In the genomic region with DNA sequence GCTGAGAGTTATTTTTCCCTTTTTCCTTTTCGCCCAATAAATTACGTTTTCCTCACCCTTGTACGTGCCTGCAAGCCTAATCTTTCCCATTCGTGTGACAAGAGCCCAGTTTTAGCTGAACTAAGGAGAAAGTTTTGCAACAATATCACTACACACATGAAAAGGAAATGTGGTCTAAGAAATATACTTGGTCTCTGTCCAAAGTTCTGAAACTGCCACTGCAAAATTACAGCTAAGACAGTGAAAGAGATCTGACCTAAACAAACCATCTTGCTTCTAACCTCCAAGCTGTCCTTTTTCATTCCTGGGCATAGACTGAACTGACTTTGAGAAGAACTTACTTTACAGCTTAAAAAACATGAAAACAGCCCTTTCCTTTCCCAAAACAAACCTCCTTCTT, we compare ENCODE assay signal across 14 cellular contexts.
DNase-seq lines count a peak whose midpoint lies in the region; ATAC-seq and TF ChIP-seq lines count a peak whose summit lies in the region.
"Had no signal": no experiment of that assay in that cellular context is flagged by ENCODE, and none has a peak within 500 bp of the region (broad histone marks: within the 10 kb centered on the region; RNA-seq: fewer than 3 reads in every experiment).

No MANE protein-coding gene starts in this region.

- H3K9me3 ChIP-seq in cardiac muscle cell (ENCODE audit: low read depth) = no peaks in the 10 kb centered on the region
- H3K9me3 ChIP-seq in HAP-1 = no peaks in the 10 kb centered on the region

- DNase-seq in cardiac muscle cell (ENCODE audit: low read depth in 1 of 2, low spot score in 1 of 2) = peak; percentile 45 to 64
- DNase-seq in Right ventricle myocardium superior = no peak
- peak; percentile 16 for DNase-seq in RKO (ENCODE audit: low spot score)
- peak; percentile 67 for DNase-seq in fibroblast of peridontal ligament (ENCODE audit: extremely low read depth)
- DNase-seq in stromal cell of bone marrow (ENCODE audit: low read depth) = peak; percentile 23
- no peak for DNase-seq in HAP-1 (ENCODE audit: low spot score in 2 of 2)
- no peak for DNase-seq in anterior cingulate cortex (lab: John Stamatoyannopoulos, UW)
- DNase-seq: activated T-cell treated with anti-CD3 and anti-CD28 coated beads, Interleukin-2, amount 50 U/mL, for 4 hours; mucosa of descending colon; NCI-H510A; PC-9 had no signal

- H3K27me3 ChIP-seq in cardiac muscle cell (no peaks in the 10 kb centered on the region), HAP-1 (ENCODE audit: low read depth) (no peaks in the 10 kb centered on the region)
- H3K27me3 ChIP-seq: ascending aorta had no signal

- no peaks in the 10 kb centered on the region for H3K4me1 ChIP-seq in cardiac muscle cell (ENCODE audit: low read depth)
- peaks cover 9% of the 10 kb centered on the region for H3K4me1 ChIP-seq in HAP-1
- H3K4me1 ChIP-seq: ascending aorta, parathyroid adenoma had no signal

- ATAC-seq in Right ventricle myocardium superior (ENCODE audit: poor library complexity) (no peak), HG02571 (IDR thresholded peaks at IDR 0.05; ENCODE audit: unreplicated experiment) (no peak)
- ATAC-seq: mucosa of descending colon had no signal

- no peak overlapping the region for H3K4me3 ChIP-seq in cardiac muscle cell
- H3K4me3 ChIP-seq in HAP-1 = no peak overlapping the region
- H3K4me3 ChIP-seq: ascending aorta, mucosa of descending colon, PC-9 had no signal

- TF ChIP-seq CTCF in cardiac muscle cell (IDR thresholded peaks at IDR 0.05; ENCODE audit: low read depth, low read length) = no peak

- H3K27ac ChIP-seq in cardiac muscle cell = no peak overlapping the region
- H3K27ac ChIP-seq: ascending aorta, parathyroid adenoma, PC-9 had no signal

- intact Hi-C loops in Right ventricle myocardium superior (cut with DNase I) = no loop called here

- peaks cover 3% of the 10 kb centered on the region for H3K36me3 ChIP-seq in cardiac muscle cell
- H3K36me3 ChIP-seq in HAP-1 (replicated peaks) = no peaks in the 10 kb centered on the region; the same call in none of the 2 replicates

- in situ Hi-C loops in HAP-1 (cut with MboI; ENCODE audit: low sequenced_read_pairs) = no loop called here

Comparison
In these comparisons a context has a peak if more than half of its experiments do, and no peak if none do; other contexts are left out.
1. DNase-seq: peak in cardiac muscle cell (2 of 2), RKO (single experiment), fibroblast of peridontal ligament (single experiment) and stromal cell of bone marrow (single experiment); none in Right ventricle myocardium superior (single experiment), HAP-1 (0 of 2) and anterior cingulate cortex (0 of 58).